In the genomic region with DNA sequence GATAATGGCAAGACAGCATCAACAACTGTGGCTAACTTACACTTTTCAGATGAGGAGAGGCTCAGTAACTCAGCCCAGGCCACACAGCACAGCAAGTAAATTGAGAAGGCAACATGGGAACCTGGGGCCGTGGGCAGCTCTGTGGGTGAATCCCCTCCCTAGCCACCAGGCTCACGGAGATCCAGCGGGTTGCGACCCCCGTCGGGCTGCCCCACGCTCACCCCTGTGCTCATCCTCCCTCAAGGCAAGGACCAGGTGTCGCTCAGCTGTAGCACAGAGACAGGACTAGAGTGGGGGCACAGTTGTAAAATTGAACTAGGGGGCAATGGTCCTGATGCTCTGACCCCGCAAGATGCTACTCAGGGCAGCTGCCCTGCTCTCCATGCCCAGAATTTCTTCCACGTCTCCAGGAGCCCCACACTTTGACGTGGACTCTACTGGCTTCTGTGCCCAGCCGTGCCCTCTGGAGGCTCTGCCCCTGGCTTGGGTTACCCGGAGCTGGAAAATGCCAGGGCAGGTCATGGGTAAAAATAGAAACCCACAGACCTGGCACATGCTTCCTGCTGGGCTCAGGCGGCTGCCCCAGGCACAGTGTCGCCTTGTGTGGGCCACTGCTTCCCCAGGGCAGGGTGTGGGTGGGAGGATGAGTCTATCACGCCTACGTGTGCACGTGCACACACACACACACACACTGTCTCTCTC, we compare ENCODE assay signal across 17 cellular contexts. TPM values are rescaled to one million over a fixed set of nuclear protein-coding genes. Genes with fewer than 3 reads are reported as not detected.
DNase-seq lines count a peak whose midpoint lies in the region; TF ChIP-seq lines count a peak whose summit lies in the region.
"Had no signal": no experiment of that assay in that cellular context is flagged by ENCODE, and none has a peak within 500 bp of the region (broad histone marks: within the 10 kb centered on the region; RNA-seq: fewer than 3 reads in every experiment).

No MANE protein-coding gene starts in this region.

- intact Hi-C loops in colonic mucosa (cut with DNase I) = no loop called here

- H3K79me2 ChIP-seq in hepatocyte = no peaks in the 10 kb centered on the region

- H3K4me3 ChIP-seq in colonic mucosa (no peak overlapping the region), hepatocyte (no peak overlapping the region)
- H3K4me3 ChIP-seq: adrenal gland, mucosa of descending colon, SK-N-MC, thyroid gland had no signal

- no peak overlapping the region for H3K9ac ChIP-seq in colonic mucosa (ENCODE audit: low read depth in 2 of 2, low read length in 2 of 2)

- H3K4me1 ChIP-seq in colonic mucosa = no peaks in the 10 kb centered on the region
- H3K4me1 ChIP-seq in hepatocyte (ENCODE audit: insufficient read depth) = no peaks in the 10 kb centered on the region
- H3K4me1 ChIP-seq: thyroid gland had no signal

- H3K4me2 ChIP-seq in hepatocyte = no peak overlapping the region

- H4K20me1 ChIP-seq in hepatocyte (ENCODE audit: insufficient read depth, poor library complexity, severe bottlenecking) = no peaks in the 10 kb centered on the region

- no peaks in the 10 kb centered on the region for H3K9me3 ChIP-seq in KOPT-K1 (ENCODE audit: insufficient read depth, low read length, poor library complexity, severe bottlenecking)
- H3K9me3 ChIP-seq in colonic mucosa = no peaks in the 10 kb centered on the region
- H3K9me3 ChIP-seq in hepatocyte (ENCODE audit: low read depth) = no peaks in the 10 kb centered on the region
- H3K9me3 ChIP-seq: adrenal gland, mucosa of descending colon, thyroid gland had no signal

- no peaks in the 10 kb centered on the region for H3K36me3 ChIP-seq in KOPT-K1 (ENCODE audit: insufficient read depth, low read length)
- H3K36me3 ChIP-seq in colonic mucosa = no peaks in the 10 kb centered on the region
- H3K36me3 ChIP-seq in hepatocyte (replicated peaks; ENCODE audit: insufficient read depth, low read depth) = no peaks in the 10 kb centered on the region
- H3K36me3 ChIP-seq: adrenal gland, thyroid gland had no signal

- H3K27ac ChIP-seq in KOPT-K1 (ENCODE audit: low read depth, low read length, poor library complexity, severe bottlenecking) (peak overlapping the region; percentile 35), colonic mucosa (no peak overlapping the region), hepatocyte (no peak overlapping the region)
- H3K27ac ChIP-seq: adrenal gland, SK-N-MC, thyroid gland had no signal

- H3K9me2 ChIP-seq in hepatocyte (replicated peaks; ENCODE audit: insufficient read depth) = no peaks in the 10 kb centered on the region

- H2AFZ ChIP-seq in hepatocyte = no peak overlapping the region

- no peak for TF ChIP-seq CTCF in colonic mucosa (IDR thresholded peaks at IDR 0.05)
- TF ChIP-seq CTCF in hepatocyte (IDR thresholded peaks at IDR 0.05; ENCODE audit: poor library complexity) = no peak

- WGBS in hepatocyte (ENCODE audit: low lambda C conversion rate, missing lambda C conversion rate) = 94% methylated on average over 18 of the region's 18 CpGs

- H3K27me3 ChIP-seq in colonic mucosa = no peaks in the 10 kb centered on the region
- H3K27me3 ChIP-seq in hepatocyte = no peaks in the 10 kb centered on the region
- H3K27me3 ChIP-seq: adrenal gland, thyroid gland had no signal

- DNase-seq in CD1c-positive myeloid dendritic cell (ENCODE audit: extremely low spot score) = peak; percentile 48
- peak; percentile 8 for DNase-seq in colonic mucosa
- DNase-seq in myocyte (ENCODE audit: low read depth) = peak; percentile 87
- no peak for DNase-seq in AG20443 (ENCODE audit: low spot score)
- DNase-seq in HPDE6-E6E7 (ENCODE audit: extremely low spot score) = no peak
- no peak for DNase-seq in hepatocyte (ENCODE audit: low spot score)
- no peak for DNase-seq in medulla oblongata (ENCODE audit: extremely low spot score)
- DNase-seq: activated CD4-positive, alpha-beta T cell treated with anti-CD3 and anti-CD28 coated beads, Interleukin-2, amount 50 U/mL, for 48 hours; effector CD8-positive, alpha-beta T cell; mucosa of descending colon; NCI-H1092; NCI-H69; stimulated activated CD8-positive, alpha-beta memory T cell treated with anti-CD3 and anti-CD28 coated beads, Interleukin-4, amount 100 ng/mL, for 48 hours; thyroid gland had no signal

RNA-seq across cellular contexts. Expression of a gene that starts 9.0 kb away (rescaled TPM):
- total RNA-seq in colonic mucosa (1 to 10 TPM; 1.6 TPM), myocyte (12.6 and 20.9 TPM in 2 replicates), hepatocyte (1.5 TPM in 1 of 2 replicates, not detected in the other)
- 36.8 TPM for polyA plus RNA-seq in myocyte (2012)
- polyA plus RNA-seq in hepatocyte = 0.33 and 0.46 TPM in 2 replicates

RNA-seq across cellular contexts. Expression of a gene that starts 30.4 kb away (rescaled TPM):
- 1 to 10 TPM; 3.3 to 5.1 TPM for total RNA-seq in colonic mucosa
- 31.7 and 37.4 TPM in 2 replicates for total RNA-seq in myocyte
- polyA plus RNA-seq in myocyte (2012) = 14.8 TPM
- 3.4 and 5.1 TPM in 2 replicates for total RNA-seq in hepatocyte
- 3.6 and 6.3 TPM in 2 replicates for polyA plus RNA-seq in hepatocyte

RNA-seq across cellular contexts. Expression of a gene that starts 41.8 kb away (rescaled TPM):
- 100 to 1,000 TPM in 1 of 2 donors, 10 to 100 TPM in 1; 86.7 to 128 TPM for total RNA-seq in colonic mucosa
- 22.8 and 24.5 TPM in 2 replicates for total RNA-seq in myocyte
- polyA plus RNA-seq in myocyte (2012) = 30.4 TPM
- total RNA-seq in hepatocyte = 27.6 and 30.9 TPM in 2 replicates
- polyA plus RNA-seq in hepatocyte = 3.7 and 5.4 TPM in 2 replicates

Comparison
In these comparisons a context has a peak if more than half of its experiments do, and no peak if none do; other contexts are left out.
1. DNase-seq: peak in CD1c-positive myeloid dendritic cell (single experiment), colonic mucosa (single experiment) and myocyte (single experiment); none in AG20443 (single experiment), HPDE6-E6E7 (single experiment), hepatocyte (single experiment) and medulla oblongata (single experiment).